Comparison of ENCODE assay signal across 27 cellular contexts in genomic region chr6:162239330-162239729, GRCh38.
DNase-seq lines count a peak whose midpoint lies in the region; ATAC-seq and TF ChIP-seq lines count a peak whose summit lies in the region.
"Had no signal": no experiment of that assay in that cellular context is flagged by ENCODE, and none has a peak within 500 bp of the region (broad histone marks: within the 10 kb centered on the region; RNA-seq: fewer than 3 reads in every experiment).

No MANE protein-coding gene starts in this region.

- H3K9me3 Mint-ChIP-seq in nephron progenitor cell: no peaks in the 10 kb centered on the region
- H3K9me3 Mint-ChIP-seq in activated T-cell treated with anti-CD3 and anti-CD28 coated beads, Interleukin-2, amount 50 U/mL, for 72 hours: no peaks in the 10 kb centered on the region
- H3K9me3 Mint-ChIP-seq: CD4-positive, alpha-beta T cell; CD8-positive, alpha-beta T cell had no signal

- intact Hi-C loops in head of caudate nucleus (cut with DNase I): no loop called here

- H3K27me3 Mint-ChIP-seq in nephron progenitor cell (ENCODE audit: low read depth, poor library complexity): no peaks in the 10 kb centered on the region
- H3K27me3 Mint-ChIP-seq in activated T-cell treated with anti-CD3 and anti-CD28 coated beads, Interleukin-2, amount 50 U/mL, for 72 hours (ENCODE audit: low read depth): no peaks in the 10 kb centered on the region
- H3K27me3 Mint-ChIP-seq: B cell; CD4-positive, alpha-beta memory T cell; CD4-positive, alpha-beta T cell; CD4-positive, CD25-positive, alpha-beta regulatory T cell; CD8-positive, alpha-beta memory T cell had no signal

- no peak for TF ChIP-seq CTCF in nephron progenitor cell (IDR thresholded peaks at IDR 0.05)

- ATAC-seq in activated T-cell treated with anti-CD3 and anti-CD28 coated beads, Interleukin-2, amount 50 U/mL, for 72 hours (replicated peaks in 1 of 2): no peak
- ATAC-seq: A549; CD8-positive, alpha-beta T cell had no signal

- H3K4me1 Mint-ChIP-seq in nephron progenitor cell: no peaks in the 10 kb centered on the region
- no peaks in the 10 kb centered on the region for H3K4me1 Mint-ChIP-seq in activated T-cell treated with anti-CD3 and anti-CD28 coated beads, Interleukin-2, amount 50 U/mL, for 72 hours (ENCODE audit: low read depth)
- H3K4me1 Mint-ChIP-seq: B cell; CD14-positive monocyte; CD4-positive, alpha-beta memory T cell; CD4-positive, CD25-positive, alpha-beta regulatory T cell; CD8-positive, alpha-beta memory T cell had no signal

- no peaks in the 10 kb centered on the region for H3K36me3 Mint-ChIP-seq in nephron progenitor cell (ENCODE audit: low read depth)
- H3K36me3 Mint-ChIP-seq in activated T-cell treated with anti-CD3 and anti-CD28 coated beads, Interleukin-2, amount 50 U/mL, for 72 hours (ENCODE audit: insufficient read depth in 2 of 2): no peaks in the 10 kb centered on the region
- H3K36me3 Mint-ChIP-seq: CD14-positive monocyte; CD4-positive, alpha-beta memory T cell; CD4-positive, CD25-positive, alpha-beta regulatory T cell; CD8-positive, alpha-beta memory T cell; CD8-positive, alpha-beta T cell had no signal

- DNase-seq in head of caudate nucleus: peak in 39 of 42 donors; percentile 15 to 86 (median 58)
- DNase-seq in nephron progenitor cell: no peak
- no peak for DNase-seq in MV-4-11 (lab: John Stamatoyannopoulos, UW)
- DNase-seq in activated T-cell treated with anti-CD3 and anti-CD28 coated beads, Interleukin-2, amount 50 U/mL, for 72 hours: no peak
- DNase-seq: 8988T; ACHN; AML-193; BE2C; C1 segment of cervical spinal cord; Caco-2; Calu3; CD4-positive, alpha-beta memory T cell; CD4-positive, alpha-beta T cell; CD4-positive, CD25-positive, alpha-beta regulatory T cell; CD8-positive, alpha-beta memory T cell; CD8-positive, alpha-beta T cell; COR-L47; DMS 273 treated with DMSO at 0.1 percent for 48 hours; DMS153; DMS53; DMS79; DMS79 treated with DMSO at 0.1 percent for 48 hours; DND-41; EL had no signal

- H3K4me3 Mint-ChIP-seq in nephron progenitor cell: no peak overlapping the region
- H3K4me3 Mint-ChIP-seq in activated T-cell treated with anti-CD3 and anti-CD28 coated beads, Interleukin-2, amount 50 U/mL, for 72 hours: no peak overlapping the region
- H3K4me3 Mint-ChIP-seq: B cell; CD14-positive monocyte; CD4-positive, alpha-beta memory T cell; CD4-positive, alpha-beta T cell; CD4-positive, CD25-positive, alpha-beta regulatory T cell; CD8-positive, alpha-beta memory T cell; CD8-positive, alpha-beta T cell had no signal

- H3K27ac Mint-ChIP-seq in nephron progenitor cell: peak overlapping the region; percentile 51
- no peak overlapping the region for H3K27ac Mint-ChIP-seq in activated T-cell treated with anti-CD3 and anti-CD28 coated beads, Interleukin-2, amount 50 U/mL, for 72 hours
- H3K27ac Mint-ChIP-seq: B cell; CD14-positive monocyte; CD4-positive, alpha-beta memory T cell; CD4-positive, alpha-beta T cell; CD4-positive, CD25-positive, alpha-beta regulatory T cell; CD8-positive, alpha-beta memory T cell; CD8-positive, alpha-beta T cell had no signal

Comparison
In these comparisons a context has a peak if more than half of its experiments do, and no peak if none do; other contexts are left out.
1. DNase-seq: peak in head of caudate nucleus (39 of 42); none in nephron progenitor cell (single experiment), MV-4-11 (single experiment) and activated T-cell treated with anti-CD3 and anti-CD28 coated beads, Interleukin-2, amount 50 U/mL, for 72 hours (0 of 2).